In the genomic region with DNA sequence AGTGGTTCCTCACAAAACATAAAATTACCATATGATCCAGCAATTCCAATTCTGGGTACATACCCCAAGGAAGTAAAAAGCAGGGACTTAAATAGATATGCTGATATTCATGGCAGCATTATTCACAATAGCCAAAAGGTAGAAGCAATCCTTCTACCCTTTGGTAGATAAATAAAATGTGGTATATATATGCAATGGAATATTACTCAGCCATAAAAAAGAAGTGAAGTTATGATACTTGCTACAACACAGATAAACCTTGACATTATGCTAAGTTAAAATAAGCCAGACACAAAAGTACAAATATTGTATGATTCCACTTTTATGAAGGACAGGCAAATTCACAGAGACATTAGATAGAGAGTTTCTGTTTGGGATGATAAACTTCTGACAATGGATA, we compare ENCODE assay signal across 1 cellular context.
TF ChIP-seq lines count a peak whose summit lies in the region.

No MANE protein-coding gene starts in this region.

TF ChIP-seq in SK-N-SH, 30 proteins besides CTCF, POLR2A, EP300 and RAD21 (continued from another document):
- no peak for TF ChIP-seq RFX5 (IDR thresholded peaks at IDR 0.05; ENCODE audit: low read length)
- TF ChIP-seq, protein P1, sequence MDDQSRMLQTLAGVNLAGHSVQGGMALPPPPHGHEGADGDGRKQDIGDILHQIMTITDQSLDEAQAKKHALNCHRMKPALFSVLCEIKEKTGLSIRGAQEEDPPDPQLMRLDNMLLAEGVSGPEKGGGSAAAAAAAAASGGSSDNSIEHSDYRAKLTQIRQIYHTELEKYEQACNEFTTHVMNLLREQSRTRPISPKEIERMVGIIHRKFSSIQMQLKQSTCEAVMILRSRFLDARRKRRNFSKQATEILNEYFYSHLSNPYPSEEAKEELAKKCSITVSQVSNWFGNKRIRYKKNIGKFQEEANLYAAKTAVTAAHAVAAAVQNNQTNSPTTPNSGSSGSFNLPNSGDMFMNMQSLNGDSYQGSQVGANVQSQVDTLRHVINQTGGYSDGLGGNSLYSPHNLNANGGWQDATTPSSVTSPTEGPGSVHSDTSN (IDR thresholded peaks at IDR 0.05), result no peak
- TF ChIP-seq SMC3 (IDR thresholded peaks at IDR 0.05; ENCODE audit: low read depth, low read length), result no peak
- TF ChIP-seq ZBTB33 (IDR thresholded peaks at IDR 0.05; ENCODE audit: borderline replicate concordance, low read depth), result no peak
- TF ChIP-seq EZH2phosphoT487 (IDR thresholded peaks at IDR 0.05; ENCODE audit: borderline replicate concordance, low read depth), result no peak
- TF ChIP-seq USF1 (IDR thresholded peaks at IDR 0.05; ENCODE audit: borderline replicate concordance, low read depth), result no peak
- TF ChIP-seq RXRA (IDR thresholded peaks at IDR 0.05; ENCODE audit: borderline replicate concordance, low read depth), result no peak
- no peak for TF ChIP-seq IRF3 (IDR thresholded peaks at IDR 0.05; ENCODE audit: low read depth, low read length)
- TF ChIP-seq GATA2 (CRISPR knock-in tag; IDR thresholded peaks at IDR 0.05), result no peak
- no peak for TF ChIP-seq TAF1 (IDR thresholded peaks at IDR 0.05; ENCODE audit: borderline replicate concordance, low read depth, low read length)
- no peak for TF ChIP-seq MXI1 (IDR thresholded peaks at IDR 0.05; ENCODE audit: low read depth, low read length)
- no peak for TF ChIP-seq GABPA (IDR thresholded peaks at IDR 0.05; ENCODE audit: low read depth)
- no peak for TF ChIP-seq POLR2AphosphoS5 (IDR thresholded peaks at IDR 0.05; ENCODE audit: low read depth, low read length)
- no peak for TF ChIP-seq FOXJ3 (CRISPR knock-in tag; IDR thresholded peaks at IDR 0.05)
- TF ChIP-seq SIN3A (IDR thresholded peaks at IDR 0.05; ENCODE audit: borderline replicate concordance, low read depth, low read length), result no peak
- no peak for TF ChIP-seq MAX (IDR thresholded peaks at IDR 0.05; ENCODE audit: low read depth)
